1 cellular context compared by ENCODE assay signal in the genomic region with DNA sequence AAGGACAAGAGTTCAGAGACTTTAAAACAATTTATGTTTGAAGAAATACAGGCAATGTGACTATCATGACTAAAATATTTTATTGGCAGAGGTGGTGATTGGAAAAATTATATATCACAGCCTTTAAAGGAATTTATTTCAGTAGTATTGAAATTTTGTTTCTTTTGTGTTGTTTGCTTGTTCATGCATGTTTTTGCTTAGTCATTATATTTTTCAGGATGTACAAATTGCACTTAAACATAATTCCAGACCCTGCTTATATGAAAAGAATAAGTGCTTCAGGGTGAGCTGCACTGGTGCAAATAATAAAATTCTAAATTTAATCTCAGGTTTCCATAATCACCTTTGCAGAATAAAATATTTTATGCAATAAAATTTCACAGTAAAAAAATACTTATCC.
TF ChIP-seq lines count a peak whose summit lies in the region.

No MANE protein-coding gene starts in this region.

TF ChIP-seq in HepG2, 621 proteins besides CTCF, POLR2A, EP300 and RAD21 (continued from another document):
- TF ChIP-seq TGIF2 (CRISPR knock-in tag; IDR thresholded peaks at IDR 0.05) (no peak), RAD51 (IDR thresholded peaks at IDR 0.05; ENCODE audit: borderline replicate concordance) (no peak), ZFP36L2 (CRISPR knock-in tag; IDR thresholded peaks at IDR 0.05) (no peak), SRY (CRISPR knock-in tag; IDR thresholded peaks at IDR 0.05) (no peak), MAFK (conservative IDR thresholded peaks at IDR 0.05 in 1 of 2, IDR thresholded peaks at IDR 0.05 in 1 of 2; ENCODE audit: low read length in 2 of 2) (peak; percentile 59 to 77), MAFF (IDR thresholded peaks at IDR 0.05; ENCODE audit: low read depth, low read length) (peak; percentile 63), SPEN (CRISPR knock-in tag; IDR thresholded peaks at IDR 0.05; ENCODE audit: low read depth) (no peak), ZFP41 (CRISPR knock-in tag; IDR thresholded peaks at IDR 0.05; ENCODE audit: borderline replicate concordance) (no peak)
- TF ChIP-seq, protein P1, sequence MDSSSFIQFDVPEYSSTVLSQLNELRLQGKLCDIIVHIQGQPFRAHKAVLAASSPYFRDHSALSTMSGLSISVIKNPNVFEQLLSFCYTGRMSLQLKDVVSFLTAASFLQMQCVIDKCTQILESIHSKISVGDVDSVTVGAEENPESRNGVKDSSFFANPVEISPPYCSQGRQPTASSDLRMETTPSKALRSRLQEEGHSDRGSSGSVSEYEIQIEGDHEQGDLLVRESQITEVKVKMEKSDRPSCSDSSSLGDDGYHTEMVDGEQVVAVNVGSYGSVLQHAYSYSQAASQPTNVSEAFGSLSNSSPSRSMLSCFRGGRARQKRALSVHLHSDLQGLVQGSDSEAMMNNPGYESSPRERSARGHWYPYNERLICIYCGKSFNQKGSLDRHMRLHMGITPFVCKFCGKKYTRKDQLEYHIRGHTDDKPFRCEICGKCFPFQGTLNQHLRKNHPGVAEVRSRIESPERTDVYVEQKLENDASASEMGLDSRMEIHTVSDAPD (CRISPR knock-in tag; IDR thresholded peaks at IDR 0.05), result no peak
- TF ChIP-seq, protein P2, sequence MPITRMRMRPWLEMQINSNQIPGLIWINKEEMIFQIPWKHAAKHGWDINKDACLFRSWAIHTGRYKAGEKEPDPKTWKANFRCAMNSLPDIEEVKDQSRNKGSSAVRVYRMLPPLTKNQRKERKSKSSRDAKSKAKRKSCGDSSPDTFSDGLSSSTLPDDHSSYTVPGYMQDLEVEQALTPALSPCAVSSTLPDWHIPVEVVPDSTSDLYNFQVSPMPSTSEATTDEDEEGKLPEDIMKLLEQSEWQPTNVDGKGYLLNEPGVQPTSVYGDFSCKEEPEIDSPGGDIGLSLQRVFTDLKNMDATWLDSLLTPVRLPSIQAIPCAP (CRISPR knock-in tag; IDR thresholded peaks at IDR 0.05; ENCODE audit: low read depth), result no peak
- TF ChIP-seq, protein P3, sequence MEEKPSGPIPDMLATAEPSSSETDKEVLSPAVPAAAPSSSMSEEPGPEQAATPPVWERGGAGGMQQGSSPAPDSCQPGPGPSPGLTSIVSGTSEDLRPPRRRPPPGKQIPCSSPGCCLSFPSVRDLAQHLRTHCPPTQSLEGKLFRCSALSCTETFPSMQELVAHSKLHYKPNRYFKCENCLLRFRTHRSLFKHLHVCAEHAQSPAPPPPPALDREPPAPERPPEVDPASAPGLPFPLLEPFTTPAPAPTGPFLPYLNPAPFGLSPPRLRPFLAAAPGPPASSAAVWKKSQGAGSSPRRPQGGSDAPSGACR (CRISPR knock-in tag; IDR thresholded peaks at IDR 0.05), result no peak
- TF ChIP-seq, protein P4, sequence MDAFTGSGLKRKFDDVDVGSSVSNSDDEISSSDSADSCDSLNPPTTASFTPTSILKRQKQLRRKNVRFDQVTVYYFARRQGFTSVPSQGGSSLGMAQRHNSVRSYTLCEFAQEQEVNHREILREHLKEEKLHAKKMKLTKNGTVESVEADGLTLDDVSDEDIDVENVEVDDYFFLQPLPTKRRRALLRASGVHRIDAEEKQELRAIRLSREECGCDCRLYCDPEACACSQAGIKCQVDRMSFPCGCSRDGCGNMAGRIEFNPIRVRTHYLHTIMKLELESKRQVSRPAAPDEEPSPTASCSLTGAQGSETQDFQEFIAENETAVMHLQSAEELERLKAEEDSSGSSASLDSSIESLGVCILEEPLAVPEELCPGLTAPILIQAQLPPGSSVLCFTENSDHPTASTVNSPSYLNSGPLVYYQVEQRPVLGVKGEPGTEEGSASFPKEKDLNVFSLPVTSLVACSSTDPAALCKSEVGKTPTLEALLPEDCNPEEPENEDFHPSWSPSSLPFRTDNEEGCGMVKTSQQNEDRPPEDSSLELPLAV (CRISPR knock-in tag; conservative IDR thresholded peaks at IDR 0.05; ENCODE audit: low read depth), result no peak
